ENCODE assay signal across 16 cellular contexts in genomic region chr22:50454556-50455075, GRCh38. TPM values are rescaled to one million over a fixed set of nuclear protein-coding genes. Genes with fewer than 3 reads are reported as not detected.
DNase-seq lines count a peak whose midpoint lies in the region; ATAC-seq and TF ChIP-seq lines count a peak whose summit lies in the region.
"Had no signal": no experiment of that assay in that cellular context is flagged by ENCODE, and none has a peak within 500 bp of the region (broad histone marks: within the 10 kb centered on the region; RNA-seq: fewer than 3 reads in every experiment).

No MANE protein-coding gene starts in this region.

- H3K4me1 ChIP-seq in mammary epithelial cell (ENCODE audit: insufficient read depth, low read length) (no peaks in the 10 kb centered on the region), neuronal stem cell (ENCODE audit: control insufficient read depth in 2 of 2, insufficient read depth in 1 of 2, low read depth in 1 of 2, low read length in 2 of 2) (no peaks in the 10 kb centered on the region)

- H3K36me3 ChIP-seq in mammary epithelial cell (ENCODE audit: insufficient read depth, low read length) (peaks cover 5% of the 10 kb centered on the region), neuronal stem cell (replicated peaks in 1 of 2; ENCODE audit: control insufficient read depth in 2 of 2, insufficient read depth in 2 of 2, low read length in 2 of 2) (peaks cover 53 to 92% of the 10 kb centered on the region in 2 donors)

- DNase-seq in Right ventricle myocardium inferior (ENCODE audit: missing footprints) (peak; percentile 67), cardiac septum (ENCODE audit: low spot score) (no peak), mammary epithelial cell (no peak), neuronal stem cell (ENCODE audit: low spot score) (no peak), DMS79 (lab: John Stamatoyannopoulos, UW) (no peak), NCI-H345 (lab: John Stamatoyannopoulos, UW) (no peak)
- DNase-seq: C1 segment of cervical spinal cord; Calu3; CD4-positive, alpha-beta T cell; DMS 273 treated with DMSO at 0.1 percent for 48 hours; H7 had no signal

- H2BK120ac ChIP-seq in neuronal stem cell (ENCODE audit: low read depth, low read length), result no peak overlapping the region

- CTCF ChIA-PET in mammary epithelial cell (lab: Charles Lee; ENCODE audit: low non-redundant PET), result no interaction called here

- H3K4me3 ChIP-seq in mammary epithelial cell (replicated peaks in 1 of 3; ENCODE audit: insufficient read depth in 1 of 3, low read depth in 2 of 3, low read length in 3 of 3) (no peak overlapping the region), neuronal stem cell (ENCODE audit: low read length in 2 of 2) (no peak overlapping the region)
- H3K4me3 ChIP-seq: GM23338 had no signal

- no peak overlapping the region for H2BK12ac ChIP-seq in neuronal stem cell (ENCODE audit: low read length)

- H2BK15ac ChIP-seq in neuronal stem cell (ENCODE audit: low read length), result no peak overlapping the region

- no peaks in the 10 kb centered on the region for H3K79me2 ChIP-seq in mammary epithelial cell (ENCODE audit: insufficient read depth, low read length)

- TF ChIP-seq CTCF in mammary epithelial cell (conservative IDR thresholded peaks at IDR 0.05 in 1 of 2, IDR thresholded peaks at IDR 0.05 in 1 of 2; ENCODE audit: extremely low read depth in 1 of 2, insufficient read depth in 1 of 2, low read depth in 1 of 2, low read length in 2 of 2), result no peak

- H3K9me3 ChIP-seq in mammary epithelial cell (replicated peaks; ENCODE audit: insufficient read depth, low read length) (no peaks in the 10 kb centered on the region), neuronal stem cell (replicated peaks in 1 of 2; ENCODE audit: control insufficient read depth in 2 of 2, insufficient read depth in 1 of 2, low read depth in 1 of 2, low read length in 2 of 2) (peaks cover 0 to 5% of the 10 kb centered on the region in 2 donors)

- TSS peak; percentile 41 for BruUV-seq in mammary epithelial cell (replicated peaks; lab: Mats Ljungman, UMichigan)

- WGBS in mammary epithelial cell (ENCODE audit: low coverage, missing lambda C conversion rate), result 93% methylated on average over 13 of the region's 27 CpGs
- WGBS in neuronal stem cell (ENCODE audit: extremely low coverage in 2 of 2, insufficient read length in 2 of 2, insufficient replicate concordance in 1 of 2), 2 donors, result no CpG with 5 or more reads among the region's 27 CpGs

- no peak overlapping the region for H4K8ac ChIP-seq in neuronal stem cell (ENCODE audit: low read depth, low read length)

- H4K20me1 ChIP-seq in mammary epithelial cell (ENCODE audit: insufficient read depth, low read length), result no peaks in the 10 kb centered on the region

- H3K79me1 ChIP-seq in neuronal stem cell (ENCODE audit: low read depth, low read length), result peaks cover 8% of the 10 kb centered on the region

- H2AFZ ChIP-seq in mammary epithelial cell (ENCODE audit: low read depth, low read length), result no peak overlapping the region
- H2AFZ ChIP-seq in neuronal stem cell (ENCODE audit: low read length), result no peak overlapping the region
- H2AFZ ChIP-seq: GM23338 had no signal

- ATAC-seq in Right ventricle myocardium inferior (no peak), HG03175 (IDR thresholded peaks at IDR 0.05; ENCODE audit: unreplicated experiment) (no peak)
- ATAC-seq: GM23338 had no signal

- H3K4me2 ChIP-seq in mammary epithelial cell (ENCODE audit: insufficient read depth, low read depth, low read length), result no peak overlapping the region
- H3K4me2 ChIP-seq in neuronal stem cell (ENCODE audit: insufficient read depth, low read length, poor library complexity, severe bottlenecking), result no peak overlapping the region
- H3K4me2 ChIP-seq: GM23338 had no signal

- no peak overlapping the region for H3K4ac ChIP-seq in neuronal stem cell (ENCODE audit: low read length)

- no peak overlapping the region for H3K18ac ChIP-seq in neuronal stem cell (ENCODE audit: low read length)

- in situ Hi-C loops in mammary epithelial cell (cut with MboI; ENCODE audit: low sequenced_read_pairs in 2 of 2), result no loop called here

- H3K23ac ChIP-seq in neuronal stem cell (ENCODE audit: low read depth, low read length, poor library complexity), result peak overlapping the region; percentile 73

- H3K14ac ChIP-seq in neuronal stem cell (ENCODE audit: low read length), result no peak overlapping the region

- no peak overlapping the region for H2AK5ac ChIP-seq in neuronal stem cell (ENCODE audit: low read depth, low read length)

- H4K91ac ChIP-seq in neuronal stem cell (ENCODE audit: low read depth, low read length, poor library complexity), result no peak overlapping the region

- peak overlapping the region; percentile 53 for H2BK5ac ChIP-seq in neuronal stem cell (ENCODE audit: low read length)

- no peak overlapping the region for H3K27ac ChIP-seq in mammary epithelial cell (ENCODE audit: insufficient read depth, low read depth, low read length)
- H3K27ac ChIP-seq in neuronal stem cell (replicated peaks; ENCODE audit: low read length), result no peak overlapping the region

- H3K27me3 ChIP-seq in mammary epithelial cell (ENCODE audit: insufficient read depth, low read length) (no peaks in the 10 kb centered on the region), neuronal stem cell (ENCODE audit: control insufficient read depth in 3 of 3, insufficient read depth in 3 of 3, low read depth in 1 of 3, low read length in 3 of 3) (no peaks in the 10 kb centered on the region)

- intact Hi-C loops in Right ventricle myocardium inferior (cut with DNase I), result no loop called here
- intact Hi-C loops in cardiac septum (cut with DNase I), result no loop called here
- intact Hi-C loops in mammary epithelial cell (cut with micrococcal nuclease), result loop anchor here (5.0 kb wide), 1 partner anchor 43 kb away; no protein-coding TSS in a partner anchor

- dilution Hi-C loops in mammary epithelial cell (cut with HindIII; ENCODE audit: low sequenced_read_pairs), result loop anchor here (5.0 to 10.0 kb wide), 2 partner anchors 77 to 170 kb away; no protein-coding TSS in a partner anchor

- H3K9ac ChIP-seq in mammary epithelial cell (ENCODE audit: insufficient read depth, low read length) (no peak overlapping the region), neuronal stem cell (ENCODE audit: low read depth, low read length, poor library complexity) (no peak overlapping the region)

RNA-seq across cellular contexts. Expression of gene SBF1, which starts 20.2 kb away (rescaled TPM):
- total RNA-seq in Right ventricle myocardium inferior (47.7 TPM), cardiac septum (63.5 TPM), mammary epithelial cell (10 to 100 TPM; 79.0 to 84.5 TPM)
- polyA plus RNA-seq in mammary epithelial cell, result 37.4 TPM
- 98.1 TPM for polyA minus RNA-seq in mammary epithelial cell
- 39.3 TPM for polyA plus RNA-seq in neuronal stem cell (2013, experiment 1 of 2)
- 38.7 TPM for polyA plus RNA-seq in neuronal stem cell (2013, experiment 2 of 2)

RNA-seq across cellular contexts. Expression of gene ADM2, which starts 26.7 kb away (rescaled TPM):
- not detected for total RNA-seq in Right ventricle myocardium inferior
- total RNA-seq in cardiac septum, result 0.13 TPM
- 10 to 100 TPM; 21.2 to 30.9 TPM for total RNA-seq in mammary epithelial cell
- polyA plus RNA-seq in mammary epithelial cell, result 1.7 TPM
- 1.1 TPM for polyA minus RNA-seq in mammary epithelial cell
- polyA plus RNA-seq in neuronal stem cell (2013, experiment 1 of 2), result 2.4 TPM
- 2.2 TPM for polyA plus RNA-seq in neuronal stem cell (2013, experiment 2 of 2)
- total RNA-seq: G401 had no signal

RNA-seq across cellular contexts. Expression of gene MIOX, which starts 32.0 kb away (rescaled TPM):
- not detected for total RNA-seq in Right ventricle myocardium inferior
- not detected for total RNA-seq in cardiac septum
- not detected for total RNA-seq in mammary epithelial cell
- polyA plus RNA-seq in mammary epithelial cell, result not detected
- polyA minus RNA-seq in mammary epithelial cell, result not detected
- polyA plus RNA-seq in neuronal stem cell (2013, experiment 1 of 2), result 0.33 TPM
- 0.26 TPM for polyA plus RNA-seq in neuronal stem cell (2013, experiment 2 of 2)
- total RNA-seq: B cell; CD4-positive, alpha-beta T cell; GM23338; H7; HT-29 had no signal
- polyA plus RNA-seq: GM23338 had no signal

RNA-seq across cellular contexts. Expression of gene LMF2, which starts 52.9 kb away (rescaled TPM):
- total RNA-seq in Right ventricle myocardium inferior (24.9 TPM), cardiac septum (28.7 TPM), mammary epithelial cell (10 to 100 TPM; 47.8 to 84.8 TPM)
- polyA plus RNA-seq in mammary epithelial cell, result 50.3 TPM
- 9.1 TPM for polyA minus RNA-seq in mammary epithelial cell
- 29.8 TPM for polyA plus RNA-seq in neuronal stem cell (2013, experiment 1 of 2)
- 30.2 TPM for polyA plus RNA-seq in neuronal stem cell (2013, experiment 2 of 2)

RNA-seq across cellular contexts. Expression of gene NCAPH2, which starts 53.4 kb away (rescaled TPM):
- total RNA-seq in Right ventricle myocardium inferior (26.7 TPM), cardiac septum (25.1 TPM), mammary epithelial cell (10 to 100 TPM; 18.2 to 41.0 TPM)
- 33.3 TPM for polyA plus RNA-seq in mammary epithelial cell
- polyA minus RNA-seq in mammary epithelial cell, result 56.4 TPM
- 29.6 TPM for polyA plus RNA-seq in neuronal stem cell (2013, experiment 1 of 2)
- polyA plus RNA-seq in neuronal stem cell (2013, experiment 2 of 2), result 27.7 TPM

Comparison
In these comparisons a context has a peak if more than half of its experiments do, and no peak if none do; other contexts are left out.
1. RNA of gene ADM2, which starts 26.7 kb away (total RNA-seq): 21.2 to 30.9 TPM in mammary epithelial cell; 0.13 TPM in cardiac septum (single experiment) and not detected in Right ventricle myocardium inferior (single experiment); every median in the first group is over 10 times any median in the second.